ENCODE assay signal across 1 cellular context in the genomic region with DNA sequence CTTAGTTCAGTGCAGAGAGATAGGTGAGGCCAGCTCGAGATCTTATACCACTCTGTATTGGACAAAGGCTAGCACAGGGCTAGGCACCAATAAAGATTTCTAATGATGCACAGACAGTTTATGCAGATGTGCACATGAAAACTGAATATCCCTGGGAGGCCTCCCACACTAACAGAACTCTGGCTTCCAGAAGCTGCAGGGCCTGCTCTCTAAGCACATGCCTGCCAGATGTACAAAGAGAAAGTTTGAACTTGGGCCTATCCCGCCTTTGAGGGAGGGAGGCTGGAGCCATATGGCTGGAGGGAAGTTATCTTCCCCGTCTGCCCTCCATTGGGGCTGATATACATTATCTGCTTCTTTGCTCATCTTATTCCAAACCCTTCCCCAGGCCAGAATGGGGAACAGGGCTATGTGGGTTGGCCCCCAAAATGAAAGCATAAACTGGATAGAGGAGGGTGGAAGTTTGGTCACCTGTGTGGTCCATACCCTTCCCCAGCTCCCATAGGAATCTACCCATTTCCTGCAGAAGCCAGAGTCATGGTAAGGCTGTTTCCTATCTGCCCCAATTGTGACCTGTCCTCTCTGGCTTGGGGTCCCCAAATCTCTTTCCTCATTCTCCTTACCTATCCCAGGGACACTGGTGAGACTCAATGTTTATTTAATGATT.
TF ChIP-seq lines count a peak whose summit lies in the region.

No MANE protein-coding gene starts in this region.

TF ChIP-seq in H1, 55 proteins besides CTCF, POLR2A, EP300 and RAD21:
- no peak for TF ChIP-seq CEBPB (IDR thresholded peaks at IDR 0.05; ENCODE audit: low read depth, low read length)
- no peak for TF ChIP-seq MAFK (IDR thresholded peaks at IDR 0.05; ENCODE audit: low read depth, low read length)
- TF ChIP-seq, protein P1, sequence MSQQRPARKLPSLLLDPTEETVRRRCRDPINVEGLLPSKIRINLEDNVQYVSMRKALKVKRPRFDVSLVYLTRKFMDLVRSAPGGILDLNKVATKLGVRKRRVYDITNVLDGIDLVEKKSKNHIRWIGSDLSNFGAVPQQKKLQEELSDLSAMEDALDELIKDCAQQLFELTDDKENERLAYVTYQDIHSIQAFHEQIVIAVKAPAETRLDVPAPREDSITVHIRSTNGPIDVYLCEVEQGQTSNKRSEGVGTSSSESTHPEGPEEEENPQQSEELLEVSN (IDR thresholded peaks at IDR 0.05) = no peak
- no peak for TF ChIP-seq GABPA (IDR thresholded peaks at IDR 0.05; ENCODE audit: borderline replicate concordance, insufficient read depth, low read length)
